ENCODE assay signal across 25 cellular contexts in genomic region chr2:118423776-118424175, GRCh38.
A peak's percentile ranks its signal among the peaks of the same experiment; 100 is the strongest.
DNase-seq lines count a peak whose midpoint lies in the region; ATAC-seq and TF ChIP-seq lines count a peak whose summit lies in the region.
"Had no signal": no experiment of that assay in that cellular context is flagged by ENCODE, and none has a peak within 500 bp of the region (broad histone marks: within the 10 kb centered on the region; RNA-seq: fewer than 3 reads in every experiment).

No MANE protein-coding gene starts in this region.

- H2BK120ac ChIP-seq in mesendoderm (ENCODE audit: low read depth, low read length) = no peak overlapping the region

- no peak overlapping the region for H3K9ac ChIP-seq in mammary epithelial cell (ENCODE audit: insufficient read depth, low read length)
- H3K9ac ChIP-seq in mesendoderm (ENCODE audit: low read length) = no peak overlapping the region
- H3K9ac ChIP-seq: BLaER1 had no signal

- H3K27me3 Mint-ChIP-seq in MCF 10A (ENCODE audit: insufficient read depth, unreplicated experiment) (no peaks in the 10 kb centered on the region), nephron progenitor cell (ENCODE audit: low read depth, poor library complexity) (peaks cover 5% of the 10 kb centered on the region)
- H3K27me3 Mint-ChIP-seq in stimulated activated memory B cell treated with anti-CD40 and anti-IgM and Interleukin-4, amounts not matched to agents 10 μg/mL and 1 μg/mL and 100 μg/mL, for 72 hours = no peaks in the 10 kb centered on the region

- H4K5ac ChIP-seq in mesendoderm (ENCODE audit: low read length) = no peak overlapping the region

- no peak overlapping the region for H3K4ac ChIP-seq in mesendoderm (ENCODE audit: low read depth, low read length)

- H3K56ac ChIP-seq in mesendoderm (ENCODE audit: low read length) = no peak overlapping the region

- TF ChIP-seq CTCF in mammary epithelial cell (conservative IDR thresholded peaks at IDR 0.05 in 1 of 2, IDR thresholded peaks at IDR 0.05 in 1 of 2; ENCODE audit: extremely low read depth in 1 of 2, insufficient read depth in 1 of 2, low read depth in 1 of 2, low read length in 2 of 2) (no peak), MCF 10A (IDR thresholded peaks at IDR 0.05; ENCODE audit: unreplicated experiment) (no peak), nephron progenitor cell (IDR thresholded peaks at IDR 0.05) (no peak)

- H3K27ac ChIP-seq in mammary epithelial cell (ENCODE audit: insufficient read depth, low read depth, low read length) = no peak overlapping the region
- H3K27ac ChIP-seq in mesendoderm (ENCODE audit: low read depth, low read length) = no peak overlapping the region
- H3K27ac ChIP-seq: BLaER1 had no signal

- no peak overlapping the region for H2BK15ac ChIP-seq in mesendoderm (replicated peaks; ENCODE audit: low read depth)

- H3K36me3 Mint-ChIP-seq in MCF 10A (ENCODE audit: insufficient read depth, unreplicated experiment) = no peaks in the 10 kb centered on the region
- H3K36me3 Mint-ChIP-seq in stimulated activated memory B cell treated with anti-CD40 and anti-IgM and Interleukin-4, amounts not matched to agents 10 μg/mL and 1 μg/mL and 100 μg/mL, for 72 hours = no peaks in the 10 kb centered on the region
- no peaks in the 10 kb centered on the region for H3K36me3 Mint-ChIP-seq in nephron progenitor cell (ENCODE audit: low read depth)
- H3K36me3 Mint-ChIP-seq: CD14-positive monocyte; CD4-positive, alpha-beta memory T cell; CD4-positive, CD25-positive, alpha-beta regulatory T cell; CD8-positive, alpha-beta memory T cell had no signal

- ATAC-seq in stimulated activated memory B cell treated with anti-CD40 and anti-IgM and Interleukin-4, amounts not matched to agents 10 μg/mL and 1 μg/mL and 100 μg/mL, for 72 hours = peak; percentile 48
- ATAC-seq: GM12878 had no signal

- no peak overlapping the region for H3K4me2 ChIP-seq in mammary epithelial cell (ENCODE audit: insufficient read depth, low read depth, low read length)
- no peak overlapping the region for H3K4me2 ChIP-seq in mesendoderm (ENCODE audit: low read length)
- H3K4me2 ChIP-seq: BLaER1 had no signal

- H3K9me3 Mint-ChIP-seq in MCF 10A (ENCODE audit: unreplicated experiment) = peaks cover 20% of the 10 kb centered on the region
- peaks cover 5% of the 10 kb centered on the region for H3K9me3 Mint-ChIP-seq in stimulated activated memory B cell treated with anti-CD40 and anti-IgM and Interleukin-4, amounts not matched to agents 10 μg/mL and 1 μg/mL and 100 μg/mL, for 72 hours
- H3K9me3 Mint-ChIP-seq in nephron progenitor cell = peaks cover 25% of the 10 kb centered on the region

- no peak overlapping the region for H2BK5ac ChIP-seq in mesendoderm (ENCODE audit: low read length)

- H3K4me3 ChIP-seq in mammary epithelial cell (replicated peaks in 1 of 3; ENCODE audit: insufficient read depth in 1 of 3, low read depth in 2 of 3, low read length in 3 of 3) (no peak overlapping the region), mesendoderm (ENCODE audit: low read length) (no peak overlapping the region)
- H3K4me3 ChIP-seq: BLaER1, GM12878 had no signal

- intact Hi-C loops in mammary epithelial cell (cut with micrococcal nuclease) (no loop called here), MCF 10A (cut with micrococcal nuclease) (no loop called here)

- H3K4me1 ChIP-seq in mammary epithelial cell (ENCODE audit: insufficient read depth, low read length) (no peaks in the 10 kb centered on the region), mesendoderm (ENCODE audit: control insufficient read depth, low read depth, low read length) (peaks cover 1% of the 10 kb centered on the region)
- H3K4me1 ChIP-seq: BE2C, BLaER1 had no signal

- H3K18ac ChIP-seq in mesendoderm (ENCODE audit: low read length) = no peak overlapping the region

- H3K79me1 ChIP-seq in mesendoderm (ENCODE audit: low read length) = no peaks in the 10 kb centered on the region

- H2AFZ ChIP-seq in mammary epithelial cell (ENCODE audit: low read depth, low read length) = peak overlapping the region; percentile 14

- H2AK5ac ChIP-seq in mesendoderm (ENCODE audit: low read length) = no peak overlapping the region

- H4K20me1 ChIP-seq in mammary epithelial cell (ENCODE audit: insufficient read depth, low read length) = no peaks in the 10 kb centered on the region
- H4K20me1 ChIP-seq: BLaER1 had no signal

- no peak overlapping the region for H4K8ac ChIP-seq in mesendoderm (ENCODE audit: low read depth, low read length)

- H3K4me3 Mint-ChIP-seq in MCF 10A (ENCODE audit: unreplicated experiment) (no peak overlapping the region), nephron progenitor cell (no peak overlapping the region)
- no peak overlapping the region for H3K4me3 Mint-ChIP-seq in stimulated activated memory B cell treated with anti-CD40 and anti-IgM and Interleukin-4, amounts not matched to agents 10 μg/mL and 1 μg/mL and 100 μg/mL, for 72 hours
- H3K4me3 Mint-ChIP-seq: CD14-positive monocyte; CD4-positive, alpha-beta memory T cell; CD4-positive, CD25-positive, alpha-beta regulatory T cell; CD8-positive, alpha-beta memory T cell had no signal

- peak overlapping the region; percentile 25 for H3K23ac ChIP-seq in mesendoderm (ENCODE audit: low read length)

- H3K36me3 ChIP-seq in mammary epithelial cell (ENCODE audit: insufficient read depth, low read length) (no peaks in the 10 kb centered on the region), mesendoderm (ENCODE audit: control insufficient read depth, insufficient read depth, low read length) (no peaks in the 10 kb centered on the region)
- H3K36me3 ChIP-seq: BE2C, BLaER1 had no signal

- H3K79me2 ChIP-seq in mammary epithelial cell (ENCODE audit: insufficient read depth, low read length) = no peaks in the 10 kb centered on the region
- H3K79me2 ChIP-seq in mesendoderm (ENCODE audit: control insufficient read depth, insufficient read depth, low read length) = no peaks in the 10 kb centered on the region

- H3K27ac Mint-ChIP-seq in MCF 10A (ENCODE audit: low read depth, unreplicated experiment) (no peak overlapping the region), nephron progenitor cell (no peak overlapping the region)
- H3K27ac Mint-ChIP-seq in stimulated activated memory B cell treated with anti-CD40 and anti-IgM and Interleukin-4, amounts not matched to agents 10 μg/mL and 1 μg/mL and 100 μg/mL, for 72 hours = no peak overlapping the region
- H3K27ac Mint-ChIP-seq: CD14-positive monocyte; CD4-positive, alpha-beta memory T cell; CD8-positive, alpha-beta memory T cell had no signal

- BruUV-seq in mammary epithelial cell (replicated peaks; lab: Mats Ljungman, UMichigan) (no TSS peak), MCF 10A (replicated peaks; lab: Mats Ljungman, UMichigan) (no TSS peak)

- in situ Hi-C loops in mammary epithelial cell (cut with MboI; ENCODE audit: low sequenced_read_pairs in 2 of 2) = no loop called here

- no peak for DNase-seq in mammary epithelial cell
- no peak for DNase-seq in MCF 10A (ENCODE audit: unreplicated experiment)
- no peak for DNase-seq in mesendoderm
- no peak for DNase-seq in amygdala (lab: John Stamatoyannopoulos, UW)
- no peak for DNase-seq in nephron progenitor cell
- no peak for DNase-seq in kidney glomerular epithelial cell (lab: John Stamatoyannopoulos, UW)
- DNase-seq: 8988T; ACHN; BE2C; C1 segment of cervical spinal cord; CD4-positive, alpha-beta memory T cell; CD4-positive, CD25-positive, alpha-beta regulatory T cell; CD8-positive, alpha-beta memory T cell; COR-L47; DMS 273 treated with DMSO at 0.1 percent for 48 hours; DMS153; DMS53; DMS79; DND-41; EL; GDM1 had no signal

- CTCF ChIA-PET in mammary epithelial cell (lab: Charles Lee; ENCODE audit: low non-redundant PET) = no interaction called here
- CTCF ChIA-PET in MCF 10A (lab: Yijun Ruan, JAX) = no interaction called here

- H3K9me3 ChIP-seq in mammary epithelial cell (replicated peaks; ENCODE audit: insufficient read depth, low read length) = no peaks in the 10 kb centered on the region
- H3K9me3 ChIP-seq: BE2C, BLaER1 had no signal

- dilution Hi-C loops in mammary epithelial cell (cut with HindIII; ENCODE audit: low sequenced_read_pairs) = no loop called here

- 83% methylated on average over 4 of the region's 4 CpGs for WGBS in mammary epithelial cell (ENCODE audit: low coverage, missing lambda C conversion rate)
- WGBS in mesendoderm (ENCODE audit: extremely low coverage, insufficient coverage, low lambda C conversion rate) = no CpG with 5 or more reads among the region's 4 CpGs

- no peaks in the 10 kb centered on the region for H3K4me1 Mint-ChIP-seq in MCF 10A (ENCODE audit: insufficient read depth, unreplicated experiment)
- no peaks in the 10 kb centered on the region for H3K4me1 Mint-ChIP-seq in stimulated activated memory B cell treated with anti-CD40 and anti-IgM and Interleukin-4, amounts not matched to agents 10 μg/mL and 1 μg/mL and 100 μg/mL, for 72 hours
- no peaks in the 10 kb centered on the region for H3K4me1 Mint-ChIP-seq in nephron progenitor cell
- H3K4me1 Mint-ChIP-seq: CD14-positive monocyte; CD4-positive, alpha-beta memory T cell; CD8-positive, alpha-beta memory T cell had no signal

- POLR2A ChIA-PET in MCF 10A (lab: Yijun Ruan, JAX) = no interaction called here

- H3K27me3 ChIP-seq in mammary epithelial cell (ENCODE audit: insufficient read depth, low read length) = no peaks in the 10 kb centered on the region
- no peaks in the 10 kb centered on the region for H3K27me3 ChIP-seq in mesendoderm (ENCODE audit: insufficient read depth, low read length, poor library complexity)
- H3K27me3 ChIP-seq: BE2C, BLaER1 had no signal
